12 cellular contexts compared by ENCODE assay signal in genomic region chr9:131419716-131420115, GRCh38. TPM values are rescaled to one million over a fixed set of nuclear protein-coding genes. Genes with fewer than 3 reads are reported as not detected.
DNase-seq lines count a peak whose midpoint lies in the region; ATAC-seq and TF ChIP-seq lines count a peak whose summit lies in the region.
"Had no signal": no experiment of that assay in that cellular context is flagged by ENCODE, and none has a peak within 500 bp of the region (broad histone marks: within the 10 kb centered on the region; RNA-seq: fewer than 3 reads in every experiment).

No MANE protein-coding gene starts in this region.

- no peaks in the 10 kb centered on the region for H3K27me3 ChIP-seq in CD4-positive, alpha-beta memory T cell (ENCODE audit: insufficient read depth, low read length)
- H3K27me3 ChIP-seq in OCI-LY1 (ENCODE audit: insufficient read depth, low read length): no peaks in the 10 kb centered on the region
- no peaks in the 10 kb centered on the region for H3K27me3 ChIP-seq in neuronal stem cell (ENCODE audit: control insufficient read depth in 3 of 3, insufficient read depth in 3 of 3, low read depth in 1 of 3, low read length in 3 of 3)
- H3K27me3 ChIP-seq: MG63, Peyer's patch had no signal

- H3K36me3 Mint-ChIP-seq in CD4-positive, alpha-beta memory T cell: peaks cover 0 to 43% of the 10 kb centered on the region in 2 donors
- H3K36me3 Mint-ChIP-seq in dendritic cell treated with granulocyte-macrophage colony-stimulating factor and Interleukin-4, amounts not matched to agents 40 ng/mL and 50 ng/mL, for 4 days (ENCODE audit: low read depth): peaks cover 49% of the 10 kb centered on the region

- H3K4me1 ChIP-seq in CD4-positive, alpha-beta memory T cell (ENCODE audit: insufficient read depth, low read length): peaks cover 95% of the 10 kb centered on the region
- H3K4me1 ChIP-seq in OCI-LY1 (ENCODE audit: insufficient read depth, low read length, severe bottlenecking): peaks cover 92% of the 10 kb centered on the region
- peaks cover 24 to 50% of the 10 kb centered on the region in 2 donors for H3K4me1 ChIP-seq in neuronal stem cell (ENCODE audit: control insufficient read depth in 2 of 2, insufficient read depth in 1 of 2, low read depth in 1 of 2, low read length in 2 of 2)

- no CpG with 5 or more reads among the region's 12 CpGs for WGBS in neuronal stem cell (ENCODE audit: extremely low coverage in 2 of 2, insufficient read length in 2 of 2, insufficient replicate concordance in 1 of 2), 2 donors

- no peaks in the 10 kb centered on the region for H3K9me2 ChIP-seq in OCI-LY1 (ENCODE audit: low read depth, low read length)

- no peak overlapping the region for H2AFZ ChIP-seq in OCI-LY1 (ENCODE audit: low read length)
- no peak overlapping the region for H2AFZ ChIP-seq in neuronal stem cell (ENCODE audit: low read length)

- no peak for TF ChIP-seq CTCF in OCI-LY1 (IDR thresholded peaks at IDR 0.05; ENCODE audit: low read length)

- peaks cover 0 to 2% (median 0%) of the 10 kb centered on the region in 8 donors for H3K9me3 Mint-ChIP-seq in CD4-positive, alpha-beta memory T cell
- no peaks in the 10 kb centered on the region for H3K9me3 Mint-ChIP-seq in dendritic cell treated with granulocyte-macrophage colony-stimulating factor and Interleukin-4, amounts not matched to agents 40 ng/mL and 50 ng/mL, for 4 days

- H3K27ac Mint-ChIP-seq in CD4-positive, alpha-beta memory T cell: peak overlapping the region; percentile 65 to 87 (median 78)
- H3K27ac Mint-ChIP-seq in dendritic cell treated with granulocyte-macrophage colony-stimulating factor and Interleukin-4, amounts not matched to agents 40 ng/mL and 50 ng/mL, for 4 days: peak overlapping the region; percentile 19

- H3K9me3 ChIP-seq in CD4-positive, alpha-beta memory T cell (ENCODE audit: control insufficient read depth in 1 of 2, low read length in 2 of 2): no peaks in the 10 kb centered on the region
- H3K9me3 ChIP-seq in OCI-LY1 (ENCODE audit: low read length): no peaks in the 10 kb centered on the region
- peaks cover 2 to 11% of the 10 kb centered on the region in 2 donors for H3K9me3 ChIP-seq in neuronal stem cell (replicated peaks in 1 of 2; ENCODE audit: control insufficient read depth in 2 of 2, insufficient read depth in 1 of 2, low read depth in 1 of 2, low read length in 2 of 2)
- H3K9me3 ChIP-seq: MG63, Peyer's patch had no signal

- H3K27ac ChIP-seq in CD4-positive, alpha-beta memory T cell (ENCODE audit: low read depth, low read length): no peak overlapping the region
- peak overlapping the region; percentile 85 for H3K27ac ChIP-seq in OCI-LY1 (ENCODE audit: low read depth, low read length, poor library complexity, severe bottlenecking)
- no peak overlapping the region for H3K27ac ChIP-seq in neuronal stem cell (replicated peaks; ENCODE audit: low read length)

- H2BK12ac ChIP-seq in neuronal stem cell (ENCODE audit: low read length): no peak overlapping the region

- no peak overlapping the region for H3K4me3 ChIP-seq in CD4-positive, alpha-beta memory T cell (ENCODE audit: low read length in 2 of 2)
- H3K4me3 ChIP-seq in OCI-LY1 (ENCODE audit: low read depth, low read length, poor library complexity, severe bottlenecking): no peak overlapping the region
- H3K4me3 ChIP-seq in neuronal stem cell (ENCODE audit: low read length in 2 of 2): no peak overlapping the region
- H3K4me3 ChIP-seq: MG63, Peyer's patch had no signal

- no peak overlapping the region for H2BK5ac ChIP-seq in neuronal stem cell (ENCODE audit: low read length)

- peaks cover 8% of the 10 kb centered on the region for H3K79me1 ChIP-seq in neuronal stem cell (ENCODE audit: low read depth, low read length)

- intact Hi-C loops in CD4-positive, alpha-beta memory T cell (cut with micrococcal nuclease): no loop called here
- intact Hi-C loops in dendritic cell treated with granulocyte-macrophage colony-stimulating factor and Interleukin-4, amounts not matched to agents 40 ng/mL and 50 ng/mL, for 4 days (cut with micrococcal nuclease): no loop called here

- H3K4ac ChIP-seq in neuronal stem cell (ENCODE audit: low read length): no peak overlapping the region

- H3K9ac ChIP-seq in OCI-LY1 (ENCODE audit: low read length) (no peak overlapping the region; the same call in 1 of the 2 replicates), neuronal stem cell (ENCODE audit: low read depth, low read length, poor library complexity) (no peak overlapping the region)

- H4K8ac ChIP-seq in neuronal stem cell (ENCODE audit: low read depth, low read length): no peak overlapping the region

- no peak for DNase-seq in CD4-positive, alpha-beta memory T cell
- DNase-seq in neuronal stem cell (ENCODE audit: low spot score): no peak
- DNase-seq in NCI-H1436 treated with DMSO at 0.1 percent for 48 hours (lab: John Stamatoyannopoulos, UW): no peak
- DNase-seq in superior temporal gyrus (ENCODE audit: extremely low spot score): no peak
- DNase-seq: effector CD8-positive, alpha-beta T cell; hippocampal formation; MG63; Peyer's patch had no signal

- H3K4me2 ChIP-seq in OCI-LY1 (ENCODE audit: low read length) (peak overlapping the region; percentile 22; the same call in 1 of the 2 replicates), neuronal stem cell (ENCODE audit: insufficient read depth, low read length, poor library complexity, severe bottlenecking) (no peak overlapping the region)

- H3K4me1 Mint-ChIP-seq in CD4-positive, alpha-beta memory T cell: peaks cover 66 to 94% (median 77%) of the 10 kb centered on the region in 4 donors
- peaks cover 70% of the 10 kb centered on the region for H3K4me1 Mint-ChIP-seq in dendritic cell treated with granulocyte-macrophage colony-stimulating factor and Interleukin-4, amounts not matched to agents 40 ng/mL and 50 ng/mL, for 4 days (ENCODE audit: low read depth)

- peaks cover 6% of the 10 kb centered on the region for H3K36me3 ChIP-seq in CD4-positive, alpha-beta memory T cell (ENCODE audit: insufficient read depth, low read length)
- peaks cover 41% of the 10 kb centered on the region; the same call in 1 of the 2 replicates for H3K36me3 ChIP-seq in OCI-LY1 (ENCODE audit: insufficient read depth, low read length)
- peaks cover 11 to 92% of the 10 kb centered on the region in 2 donors for H3K36me3 ChIP-seq in neuronal stem cell (replicated peaks in 1 of 2; ENCODE audit: control insufficient read depth in 2 of 2, insufficient read depth in 2 of 2, low read length in 2 of 2)
- H3K36me3 ChIP-seq: Peyer's patch had no signal

- POLR2A ChIA-PET in CD4-positive, alpha-beta memory T cell (lab: Charles Lee; ENCODE audit: partially characterized antibody): no interaction called here

- peak overlapping the region; percentile 45 for H3K23ac ChIP-seq in neuronal stem cell (ENCODE audit: low read depth, low read length, poor library complexity)

- H2BK120ac ChIP-seq in neuronal stem cell (ENCODE audit: low read depth, low read length): no peak overlapping the region

- no peaks in the 10 kb centered on the region for H3K27me3 Mint-ChIP-seq in CD4-positive, alpha-beta memory T cell
- H3K27me3 Mint-ChIP-seq in dendritic cell treated with granulocyte-macrophage colony-stimulating factor and Interleukin-4, amounts not matched to agents 40 ng/mL and 50 ng/mL, for 4 days: no peaks in the 10 kb centered on the region

- H3K18ac ChIP-seq in neuronal stem cell (ENCODE audit: low read length): no peak overlapping the region

- H4K20me1 ChIP-seq in OCI-LY1 (ENCODE audit: insufficient read depth, low read length): 0 out of 2 replicates have a peak, but pooled peaks cover 3% of the 10 kb centered on the region

- no peak overlapping the region for H2AK5ac ChIP-seq in neuronal stem cell (ENCODE audit: low read depth, low read length)

- H3K14ac ChIP-seq in neuronal stem cell (ENCODE audit: low read length): no peak overlapping the region

- H3K4me3 Mint-ChIP-seq in CD4-positive, alpha-beta memory T cell: peak overlapping the region in 7 of 8 donors; percentile 15 to 82 (median 63)
- H3K4me3 Mint-ChIP-seq in dendritic cell treated with granulocyte-macrophage colony-stimulating factor and Interleukin-4, amounts not matched to agents 40 ng/mL and 50 ng/mL, for 4 days: no peak overlapping the region

- no peak overlapping the region for H2BK15ac ChIP-seq in neuronal stem cell (ENCODE audit: low read length)

- no peak overlapping the region for H4K91ac ChIP-seq in neuronal stem cell (ENCODE audit: low read depth, low read length, poor library complexity)

- peaks cover 96% of the 10 kb centered on the region for H3K79me2 ChIP-seq in OCI-LY1 (ENCODE audit: insufficient read depth, low read length)

- no peaks in the 10 kb centered on the region for H3F3A ChIP-seq in OCI-LY1 (ENCODE audit: insufficient read depth, low read length)

- CTCF ChIA-PET in CD4-positive, alpha-beta memory T cell (lab: Charles Lee; ENCODE audit: partially characterized antibody): interaction anchor here (1.7 kb wide), 1 partner anchor 14 kb away, joined by 5 read pairs; no protein-coding TSS in a partner anchor

- ATAC-seq in HG02938 (IDR thresholded peaks at IDR 0.05; ENCODE audit: unreplicated experiment): no peak
- ATAC-seq: sciatic nerve had no signal

RNA-seq across cellular contexts. Expression of gene PRRC2B, which starts 25.8 kb away (rescaled TPM):
- 100 to 1,000 TPM; 335 to 343 TPM for total RNA-seq in CD4-positive, alpha-beta memory T cell
- 10 to 100 TPM in 1 of 2 donors, 1 to 10 TPM in 1; 2.7 to 46.9 TPM for polyA plus RNA-seq in CD4-positive, alpha-beta memory T cell
- polyA plus RNA-seq in neuronal stem cell (2013, experiment 1 of 2): 108 TPM
- polyA plus RNA-seq in neuronal stem cell (2013, experiment 2 of 2): 114 TPM
